In genomic region chr19:47901370-47901769, GRCh38 we compare ENCODE assay signal across 32 cellular contexts. TPM values are rescaled to one million over a fixed set of nuclear protein-coding genes. Genes with fewer than 3 reads are reported as not detected.
"Had no signal": no experiment of that assay in that cellular context is flagged by ENCODE, and none has a peak within 500 bp of the region (broad histone marks: within the 10 kb centered on the region; RNA-seq: fewer than 3 reads in every experiment).

No MANE protein-coding gene starts in this region.

- H3K4me3 Mint-ChIP-seq: dendritic cell treated with granulocyte-macrophage colony-stimulating factor and Interleukin-4, amounts not matched to agents 40 ng/mL and 50 ng/mL, for 4 days; endodermal cell; naive thymus-derived CD8-positive, alpha-beta T cell; nephron progenitor cell had no signal

- H3K9me3 Mint-ChIP-seq: dendritic cell treated with granulocyte-macrophage colony-stimulating factor and Interleukin-4, amounts not matched to agents 40 ng/mL and 50 ng/mL, for 4 days; nephron progenitor cell had no signal

- ATAC-seq: esophagus mucosa; gastrocnemius medialis; naive thymus-derived CD8-positive, alpha-beta T cell; right lobe of liver had no signal

- H3K4me1 Mint-ChIP-seq: endodermal cell; naive thymus-derived CD8-positive, alpha-beta T cell had no signal

- H3K36me3 Mint-ChIP-seq: naive thymus-derived CD8-positive, alpha-beta T cell had no signal

- H3K27ac Mint-ChIP-seq: dendritic cell treated with granulocyte-macrophage colony-stimulating factor and Interleukin-4, amounts not matched to agents 40 ng/mL and 50 ng/mL, for 4 days; endodermal cell; naive thymus-derived CD8-positive, alpha-beta T cell; nephron progenitor cell had no signal

- DNase-seq: colonic mucosa; effector CD8-positive, alpha-beta T cell; endodermal cell; foreskin fibroblast; gastrocnemius medialis; mesendoderm; naive thymus-derived CD8-positive, alpha-beta T cell; nephron progenitor cell; nucleus accumbens; ovary; posterior cingulate gyrus; retina; stimulated activated CD4-positive, alpha-beta T cell treated with anti-CD3 and anti-CD28 coated beads, Interleukin-12 subunit alpha, Interleukin-12 subunit beta, amount 100 ng/mL, for 4 hours; stimulated activated CD4-positive, alpha-beta T cell treated with anti-CD3 and anti-CD28 coated beads, Interleukin-1b, Interleukin-23, amount 100 ng/mL, for 48 hours; stimulated activated CD4-positive, alpha-beta T cell treated with anti-CD3 and anti-CD28 coated beads, Interleukin-4, amount 100 ng/mL, for 1 hour; stimulated activated CD8-positive, alpha-beta memory T cell treated with anti-CD3 and anti-CD28 coated beads, Interleukin-4, amount 100 ng/mL, for 48 hours; stimulated activated naive CD4-positive, alpha-beta T cell treated with Interleukin-2 at 50 U/mL for 16 hours; stomach; tibial artery; upper lobe of left lung had no signal

RNA-seq across cellular contexts. Expression of gene SULT2A1, which starts 15.3 kb away (rescaled TPM):
- total RNA-seq: chondrocyte; esophagus mucosa; glomerular endothelial cell; lung microvascular endothelial cell; myocyte; naive thymus-derived CD8-positive, alpha-beta T cell; pulmonary artery endothelial cell; smooth muscle cell; subcutaneous adipose tissue; temporal lobe had no signal

RNA-seq across cellular contexts. Expression of gene TPRX2, which starts 42.3 kb away (rescaled TPM):
- total RNA-seq: chondrocyte; colonic mucosa; endodermal cell; esophagus mucosa; gastrocnemius medialis; glomerular endothelial cell; liver; lung microvascular endothelial cell; myocyte; naive thymus-derived CD8-positive, alpha-beta T cell; ovary; pulmonary artery endothelial cell; right lobe of liver; smooth muscle cell; stomach; subcutaneous adipose tissue; temporal lobe; upper lobe of left lung had no signal
